ENCODE assay signal across 18 cellular contexts in genomic region chr7:107111196-107111595, GRCh38. TPM values are rescaled to one million over a fixed set of nuclear protein-coding genes. Genes with fewer than 3 reads are reported as not detected.
DNase-seq lines count a peak whose midpoint lies in the region; ATAC-seq, FAIRE-seq and TF ChIP-seq lines count a peak whose summit lies in the region.
"Had no signal": no experiment of that assay in that cellular context is flagged by ENCODE, and none has a peak within 500 bp of the region (broad histone marks: within the 10 kb centered on the region; RNA-seq: fewer than 3 reads in every experiment).

No MANE protein-coding gene starts in this region.

- H3K9me3 ChIP-seq in K562 (replicated peaks; ENCODE audit: control insufficient read depth, insufficient read depth, low read depth, low read length) = no peaks in the 10 kb centered on the region

- intact Hi-C loops in K562 (cut with micrococcal nuclease) (no loop called here), CD14-positive monocyte (cut with micrococcal nuclease) (no loop called here)
- intact Hi-C loops in activated naive CD4-positive, alpha-beta T cell treated with anti-CD3 and anti-CD28 coated beads for 36 hours (cut with micrococcal nuclease) = no loop called here

- no peaks in the 10 kb centered on the region for H3K9me1 ChIP-seq in K562 (ENCODE audit: control insufficient read depth, insufficient read depth, low read length)

- POLR2A ChIA-PET in K562 (lab: Yijun Ruan, JAX) = interaction anchor here (0.6 to 0.8 kb wide), 4 partner anchors 11 to 211 kb away, joined by 3 read pairs; no protein-coding TSS in a partner anchor

- H3K4me3 Mint-ChIP-seq in CD14-positive monocyte = no peak overlapping the region
- no peak overlapping the region for H3K4me3 Mint-ChIP-seq in activated naive CD4-positive, alpha-beta T cell treated with anti-CD3 and anti-CD28 coated beads for 36 hours
- H3K4me3 Mint-ChIP-seq: CD4-positive, alpha-beta memory T cell; H9 had no signal

- peaks cover 0 to 4% (median 0%) of the 10 kb centered on the region in 7 donors for H3K9me3 Mint-ChIP-seq in CD14-positive monocyte
- no peaks in the 10 kb centered on the region for H3K9me3 Mint-ChIP-seq in activated naive CD4-positive, alpha-beta T cell treated with anti-CD3 and anti-CD28 coated beads for 36 hours
- H3K9me3 Mint-ChIP-seq: CD4-positive, alpha-beta memory T cell; H9 had no signal

- peaks cover 14 to 53% of the 10 kb centered on the region in 2 experiments for H3K4me1 ChIP-seq in K562 (replicated peaks in 1 of 2; ENCODE audit: control insufficient read depth in 2 of 2, insufficient read depth in 2 of 2, low read length in 2 of 2)

- BruUV-seq in K562 (replicated peaks; lab: Mats Ljungman, UMichigan) = no TSS peak

- peak overlapping the region; percentile 9; the same call in 1 of the 3 replicates for H3K27ac ChIP-seq in K562 (ENCODE audit: extremely low read depth, low read depth, low read length)
- H3K27ac ChIP-seq: C4-2B, KMS-11 had no signal

- H3K4me1 Mint-ChIP-seq in CD14-positive monocyte = peaks cover 8% of the 10 kb centered on the region
- no peaks in the 10 kb centered on the region for H3K4me1 Mint-ChIP-seq in activated naive CD4-positive, alpha-beta T cell treated with anti-CD3 and anti-CD28 coated beads for 36 hours (ENCODE audit: low read depth)
- H3K4me1 Mint-ChIP-seq: CD4-positive, alpha-beta memory T cell had no signal

- no peak for TF ChIP-seq POLR2A in K562 (conservative IDR thresholded peaks at IDR 0.05)

- TF ChIP-seq RAD21 in K562 (CRISPR knock-in tag; conservative IDR thresholded peaks at IDR 0.05 in 1 of 2, IDR thresholded peaks at IDR 0.05 in 1 of 2) = no peak

- DNase-seq in EL (peak; percentile 6), G401 (ENCODE audit: low spot score) (peak; percentile 53), NCI-H446 treated with DMSO at 0.1 percent for 48 hours (lab: John Stamatoyannopoulos, UW) (peak; percentile 59), K562 (ENCODE audit: extremely low read depth in 1 of 4, low spot score in 3 of 4) (no peak), CD14-positive monocyte (ENCODE audit: low spot score) (no peak), cerebellar nuclear complex (lab: John Stamatoyannopoulos, UW) (no peak)
- no peak for DNase-seq in activated naive CD4-positive, alpha-beta T cell treated with anti-CD3 and anti-CD28 coated beads for 36 hours
- DNase-seq: ACHN; CD4-positive, alpha-beta memory T cell; DMS53; DND-41; GF-D8; GOT3; H9 had no signal

- TF ChIP-seq CTCF in K562 (IDR thresholded peaks at IDR 0.05 in 2 of 3, conservative IDR thresholded peaks at IDR 0.05 in 1 of 3; ENCODE audit: insufficient read depth in 2 of 3, low read depth in 1 of 3, low read length in 3 of 3) (no peak), CD14-positive monocyte (IDR thresholded peaks at IDR 0.05) (no peak)

- peaks cover 0 to 2% (median 0%) of the 10 kb centered on the region in 3 donors for H3K27me3 Mint-ChIP-seq in CD14-positive monocyte (ENCODE audit: low read depth in 3 of 3)
- H3K27me3 Mint-ChIP-seq in activated naive CD4-positive, alpha-beta T cell treated with anti-CD3 and anti-CD28 coated beads for 36 hours (ENCODE audit: low read depth) = no peaks in the 10 kb centered on the region

- no peak for FAIRE-seq in K562 (lab: Jason Lieb, UNC)
- FAIRE-seq: A204.1 had no signal

- H3K9ac ChIP-seq in K562 (ENCODE audit: insufficient read depth in 1 of 2, low read depth in 2 of 2, low read length in 2 of 2) = peak overlapping the region; percentile 2 to 46; a peak in 1 of 4 replicates
- H3K9ac ChIP-seq: KMS-11 had no signal

- H3K4me2 ChIP-seq in K562 (ENCODE audit: insufficient read depth, low read length) = no peak overlapping the region
- H3K4me2 ChIP-seq: KMS-11 had no signal

- peaks cover 97% of the 10 kb centered on the region for H3K79me2 ChIP-seq in K562 (ENCODE audit: control insufficient read depth, insufficient read depth, low read length)

- WGBS in K562 (ENCODE audit: insufficient coverage, low coverage, missing lambda C conversion rate) = 92% methylated on average over 1 of the region's 1 CpG

- H3K4me3 ChIP-seq in K562 = no peak overlapping the region

- peaks cover 18% of the 10 kb centered on the region for H3K36me3 ChIP-seq in K562 (ENCODE audit: control insufficient read depth, insufficient read depth, low read length)

- no peak overlapping the region for H2AFZ ChIP-seq in K562 (ENCODE audit: low read depth, low read length)

- in situ Hi-C loops in G401 (cut with HindIII; ENCODE audit: low sequenced_read_pairs) = no loop called here
- in situ Hi-C loops in K562 (cut with MboI) = no loop called here

- peaks cover 4 to 5% of the 10 kb centered on the region in 2 donors for H3K36me3 Mint-ChIP-seq in CD14-positive monocyte
- H3K36me3 Mint-ChIP-seq in activated naive CD4-positive, alpha-beta T cell treated with anti-CD3 and anti-CD28 coated beads for 36 hours (ENCODE audit: low read depth) = no peaks in the 10 kb centered on the region
- H3K36me3 Mint-ChIP-seq: CD4-positive, alpha-beta memory T cell had no signal

- no peak for TF ChIP-seq EP300 in K562 (IDR thresholded peaks at IDR 0.05; ENCODE audit: low read length)

- no peaks in the 10 kb centered on the region for H4K20me1 ChIP-seq in K562 (replicated peaks; ENCODE audit: control insufficient read depth, insufficient read depth, low read length)

- no peaks in the 10 kb centered on the region for H3K27me3 ChIP-seq in K562 (ENCODE audit: control insufficient read depth in 2 of 2, insufficient read depth in 2 of 2, low read length in 2 of 2)

- CTCF ChIA-PET in K562 (lab: Yijun Ruan, JAX; ENCODE audit: low intra/inter-chr PET ratio) = no interaction called here
- CTCF ChIA-PET in activated naive CD4-positive, alpha-beta T cell treated with anti-CD3 and anti-CD28 coated beads for 36 hours (lab: Charles Lee) = no interaction called here

- ATAC-seq in K562 (no peak; the same call in 2 of the 3 replicates), HG03469 (IDR thresholded peaks at IDR 0.05; ENCODE audit: unreplicated experiment) (no peak)

- H3K27ac Mint-ChIP-seq in CD14-positive monocyte = peak overlapping the region in 1 of 7 donors; percentile 35
- no peak overlapping the region for H3K27ac Mint-ChIP-seq in activated naive CD4-positive, alpha-beta T cell treated with anti-CD3 and anti-CD28 coated beads for 36 hours
- H3K27ac Mint-ChIP-seq: CD4-positive, alpha-beta memory T cell had no signal

TF ChIP-seq in K562, 482 proteins besides CTCF, POLR2A, EP300 and RAD21 (continues in another document):
- TF ChIP-seq E2F4 (CRISPR knock-in tag; IDR thresholded peaks at IDR 0.05; ENCODE audit: low read depth) = no peak
- TF ChIP-seq BRCA1 (IDR thresholded peaks at IDR 0.05) = no peak
- no peak for TF ChIP-seq BRCA1 (CRISPR knock-in tag; IDR thresholded peaks at IDR 0.05)
- TF ChIP-seq ZNF217 (CRISPR knock-in tag; IDR thresholded peaks at IDR 0.05) = no peak
- no peak for TF ChIP-seq ZNF174 (CRISPR knock-in tag; IDR thresholded peaks at IDR 0.05)
- TF ChIP-seq NR0B1 (IDR thresholded peaks at IDR 0.05; ENCODE audit: partially characterized antibody) = no peak

RNA-seq across cellular contexts. Expression of gene HBP1, which starts 57.6 kb away (rescaled TPM):
- 31.3 and 47.8 TPM in 2 replicates for total RNA-seq in G401 (2014; rRNA removed; shearing (Covaris generic))
- total RNA-seq in K562 (2011; cell fraction: chromatin; rRNA removed; ENCODE audit: low replicate concordance) = 92.0 and 187 TPM in 2 replicates
- total RNA-seq in K562 (2011; cell fraction: nucleolus; rRNA removed) = 33.9 and 45.5 TPM in 2 replicates
- 81.3 and 111 TPM in 2 replicates for total RNA-seq in K562 (2011; cell fraction: nucleoplasm; rRNA removed)
- 21.2 and 22.6 TPM in 2 replicates for total RNA-seq in K562 (2014; rRNA removed)
- total RNA-seq in K562 (2014; rRNA removed; fragmentation: Illumina TruSeq; extraction: Trizol) = 31.5 and 41.4 TPM in 2 replicates
- total RNA-seq in K562 (2015; rRNA removed; fragmentation: Illumina TruSeq; extraction: Trizol) = 16.2 and 18.7 TPM in 2 replicates
- 22.9 and 27.0 TPM in 2 replicates for total RNA-seq in K562 (2021)
- 43.4 and 59.9 TPM in 2 replicates for polyA plus RNA-seq in K562 (2011; rRNA removed)
- polyA plus RNA-seq in K562 (2011; cell fraction: cytosol; rRNA removed) = 17.5 and 26.0 TPM in 2 replicates
- polyA plus RNA-seq in K562 (2011; cell fraction: nucleus; rRNA removed) = 35.1 and 41.0 TPM in 2 replicates
- 35.6 and 44.8 TPM in 2 replicates for polyA plus RNA-seq in K562 (2012)
- polyA plus RNA-seq in K562 (2014; fragmentation: Illumina TruSeq; extraction: Trizol) = 24.1 and 30.7 TPM in 2 replicates
- 10 to 100 TPM; 37.9 to 44.9 TPM for polyA plus RNA-seq in K562 (2014; fragmentation: Nextera tagmentation; extraction: Ambion mirVana)
- polyA plus RNA-seq in K562 (2014; rRNA removed) = 16.5 and 20.3 TPM in 2 replicates
- 90.1 and 96.8 TPM in 2 replicates for polyA minus RNA-seq in K562 (2011; rRNA and poly(A)+ RNA removed)
- polyA minus RNA-seq in K562 (2011; cell fraction: cytosol; rRNA and poly(A)+ RNA removed) = 16.4 and 22.4 TPM in 2 replicates
- 35.4 and 48.2 TPM in 2 replicates for polyA minus RNA-seq in K562 (2011; cell fraction: nucleus; rRNA and poly(A)+ RNA removed)
- 10 to 100 TPM; 44.7 to 52.9 TPM for polyA plus RNA-seq in CD14-positive monocyte
- 10 to 100 TPM; 41.8 to 42.2 TPM for total RNA-seq in activated naive CD4-positive, alpha-beta T cell treated with anti-CD3 and anti-CD28 coated beads for 36 hours

Comparison
In these comparisons a context has a peak if more than half of its experiments do, and no peak if none do; other contexts are left out.
1. DNase-seq: peak in EL (single experiment), G401 (single experiment) and NCI-H446 treated with DMSO at 0.1 percent for 48 hours (single experiment); none in K562 (0 of 4), CD14-positive monocyte (single experiment), cerebellar nuclear complex (0 of 2) and activated naive CD4-positive, alpha-beta T cell treated with anti-CD3 and anti-CD28 coated beads for 36 hours (single experiment).